Comparison of ENCODE assay signal across 8 cellular contexts in the genomic region with DNA sequence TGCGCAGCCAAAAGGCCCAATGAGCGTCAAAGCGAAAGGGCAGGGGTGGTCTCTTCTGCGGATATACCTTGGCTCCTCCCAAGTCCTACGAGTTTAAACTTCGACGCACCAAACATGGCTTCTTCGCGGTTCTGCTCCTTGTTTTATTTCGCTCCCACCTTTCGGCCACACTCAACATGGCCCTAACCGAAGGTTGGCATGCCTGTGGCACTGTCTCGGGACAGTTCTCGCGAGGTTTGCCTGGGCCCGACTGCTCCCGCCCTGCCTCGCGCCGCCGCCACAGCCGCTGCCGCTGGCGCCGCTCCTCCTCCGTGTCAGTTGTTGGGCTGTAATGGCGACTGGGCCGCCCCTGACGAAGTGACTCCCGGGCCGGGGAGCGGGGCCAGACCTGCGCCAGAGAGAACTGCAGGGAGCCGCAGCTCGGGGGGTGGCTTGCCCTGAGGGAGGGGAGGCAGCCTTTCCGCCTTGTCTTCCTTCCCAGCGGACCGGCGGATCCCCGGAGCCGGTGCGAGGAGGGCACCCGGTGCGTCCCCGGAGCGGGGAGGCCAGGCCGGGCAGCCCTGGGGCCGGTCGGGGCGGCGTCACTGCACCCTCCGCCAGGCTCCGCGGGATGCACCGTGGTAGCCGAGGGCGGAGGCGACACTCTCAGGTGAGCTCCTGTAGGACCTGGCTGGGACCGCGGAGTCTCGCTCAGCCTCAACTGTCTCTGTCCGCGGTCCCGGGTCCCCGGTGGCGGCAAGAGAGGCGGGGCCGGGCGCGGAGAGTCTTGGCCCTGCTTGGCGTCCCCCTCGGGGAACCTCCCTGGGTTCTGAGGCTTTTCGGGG. TPM values are rescaled to one million over a fixed set of nuclear protein-coding genes. Genes with fewer than 3 reads are reported as not detected.
DNase-seq lines count a peak whose midpoint lies in the region; ATAC-seq and TF ChIP-seq lines count a peak whose summit lies in the region.

A gene with protein sequence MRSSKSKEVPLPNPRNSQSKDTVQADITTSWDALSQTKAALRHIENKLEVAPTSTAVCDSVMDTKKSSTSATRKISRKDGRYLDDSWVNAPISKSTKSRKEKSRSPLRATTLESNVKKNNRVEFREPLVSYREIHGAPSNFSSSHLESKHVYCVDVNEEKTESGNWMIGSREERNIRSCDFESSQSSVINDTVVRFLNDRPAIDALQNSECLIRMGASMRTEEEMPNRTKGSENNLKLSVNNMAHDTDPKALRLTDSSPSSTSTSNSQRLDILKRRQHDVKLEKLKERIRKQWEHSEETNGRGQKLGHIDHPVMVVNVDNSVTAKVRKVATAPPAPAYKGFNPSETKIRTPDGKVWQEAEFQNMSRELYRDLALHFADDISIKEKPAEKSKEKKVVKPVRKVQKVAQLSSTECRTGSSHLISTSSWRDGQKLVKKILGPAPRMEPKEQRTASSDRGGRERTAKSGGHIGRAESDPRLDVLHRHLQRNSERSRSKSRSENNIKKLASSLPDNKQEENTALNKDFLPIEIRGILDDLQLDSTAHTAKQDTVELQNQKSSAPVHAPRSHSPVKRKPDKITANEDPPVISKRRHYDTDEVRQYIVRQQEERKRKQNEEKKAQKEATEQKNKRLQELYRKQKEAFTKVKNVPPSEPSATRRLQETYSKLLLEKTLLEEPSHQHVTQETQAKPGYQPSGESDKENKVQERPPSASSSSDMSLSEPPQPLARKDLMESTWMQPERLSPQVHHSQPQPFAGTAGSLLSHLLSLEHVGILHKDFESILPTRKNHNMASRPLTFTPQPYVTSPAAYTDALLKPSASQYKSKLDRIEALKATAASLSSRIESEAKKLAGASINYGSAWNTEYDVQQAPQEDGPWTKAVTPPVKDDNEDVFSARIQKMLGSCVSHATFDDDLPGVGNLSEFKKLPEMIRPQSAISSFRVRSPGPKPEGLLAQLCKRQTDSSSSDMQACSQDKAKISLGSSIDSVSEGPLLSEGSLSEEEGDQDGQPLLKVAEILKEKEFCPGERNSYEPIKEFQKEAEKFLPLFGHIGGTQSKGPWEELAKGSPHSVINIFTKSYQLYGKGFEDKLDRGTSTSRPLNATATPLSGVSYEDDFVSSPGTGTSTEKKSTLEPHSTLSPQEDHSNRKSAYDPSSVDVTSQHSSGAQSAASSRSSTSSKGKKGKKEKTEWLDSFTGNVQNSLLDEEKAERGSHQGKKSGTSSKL (N-terminal part only) (plus strand): TSS at position 317 of the 824 bp plus-strand sequence. CDS start 31,372 bp downstream, outside the sequence.

- H3K36me3 ChIP-seq in left lung = no peaks in the 10 kb centered on the region

- peak within 1 kb of the TSS; percentile 94 to 99 (median 98) for H3K27ac Mint-ChIP-seq in CD14-positive monocyte

- intact Hi-C loops in CD14-positive monocyte (cut with micrococcal nuclease) = loop anchor here (2.0 to 5.0 kb wide), 2 partner anchors 72 kb away; a partner anchor contains a TSS
- intact Hi-C loops in left lung (cut with DNase I) = no loop called here

- H3K9me3 ChIP-seq in left lung = no peaks in the 10 kb centered on the region

- no peaks in the 10 kb centered on the region for H3K27me3 ChIP-seq in left lung

- peaks cover 25 to 53% of the 10 kb centered on the region in 2 donors for H3K4me1 ChIP-seq in left lung

- DNase-seq in CD14-positive monocyte (ENCODE audit: low spot score) = peak; percentile 97
- peak; percentile 100 for DNase-seq in NCI-H82 (lab: John Stamatoyannopoulos, UW)
- peak; percentile 96 to 98 for DNase-seq in activated CD4-positive, alpha-beta T cell treated with anti-CD3 and anti-CD28 coated beads, Interleukin-2, amount 50 U/mL, for 48 hours
- DNase-seq in dermis blood vessel endothelial cell = peak; percentile 100
- DNase-seq in left lung = peak; percentile 98 to 99
- peak; percentile 95 to 96 for DNase-seq in stimulated activated CD4-positive, alpha-beta T cell treated with anti-CD3 and anti-CD28 coated beads, Interleukin-2, amount 100 ng/mL, for 48 hours

- H3K4me1 Mint-ChIP-seq in CD14-positive monocyte = peaks cover 61% of the 10 kb centered on the region

- H3K4me3 ChIP-seq in left lung = peak within 1 kb of the TSS; percentile 99

- H3K4me3 Mint-ChIP-seq in CD14-positive monocyte = peak within 1 kb of the TSS; percentile 91 to 95

- ATAC-seq in GM19397 (IDR thresholded peaks at IDR 0.05; ENCODE audit: unreplicated experiment) (peak; percentile 93), HG03571 (IDR thresholded peaks at IDR 0.05; ENCODE audit: unreplicated experiment) (peak; percentile 93), left lung (peak; percentile 97)

- no peaks in the 10 kb centered on the region for H3K27me3 Mint-ChIP-seq in CD14-positive monocyte (ENCODE audit: low read depth in 3 of 3)

- TF ChIP-seq CTCF in CD14-positive monocyte (IDR thresholded peaks at IDR 0.05) = no peak
- TF ChIP-seq CTCF in left lung (IDR thresholded peaks at IDR 0.05) = no peak

- peak within 1 kb of the TSS; percentile 98 for H3K27ac ChIP-seq in left lung

- H3K9me3 Mint-ChIP-seq in CD14-positive monocyte = no peaks in the 10 kb centered on the region

- no peaks in the 10 kb centered on the region for H3K36me3 Mint-ChIP-seq in CD14-positive monocyte

RNA-seq across cellular contexts. Expression of the gene that starts here (rescaled TPM):
- polyA plus RNA-seq in CD14-positive monocyte = 10 to 100 TPM in 1 of 2 donors, 1 to 10 TPM in 1; 6.7 to 19.8 TPM
- total RNA-seq in dermis blood vessel endothelial cell = 61.6 and 64.0 TPM in 2 replicates
- total RNA-seq in left lung = 10 to 100 TPM; 37.9 to 53.5 TPM

Comparison
In these comparisons a context has a peak if more than half of its experiments do, and no peak if none do; other contexts are left out.
1. Peak in every context shown above with its lines: DNase-seq, ATAC-seq, H3K4me3 ChIP-seq and H3K27ac ChIP-seq.
2. intact Hi-C loops: an anchor here in CD14-positive monocyte (2.0 to 5.0 kb wide); none called in left lung.